11 cellular contexts compared by ENCODE assay signal in genomic region chr2:43538034-43538670, GRCh38. TPM values are rescaled to one million over a fixed set of nuclear protein-coding genes. Genes with fewer than 3 reads are reported as not detected.
DNase-seq lines count a peak whose midpoint lies in the region; ATAC-seq and TF ChIP-seq lines count a peak whose summit lies in the region.
"Had no signal": no experiment of that assay in that cellular context is flagged by ENCODE, and none has a peak within 500 bp of the region (broad histone marks: within the 10 kb centered on the region; RNA-seq: fewer than 3 reads in every experiment).

No MANE protein-coding gene starts in this region.

- TF ChIP-seq POLR2A in transverse colon (IDR thresholded peaks at IDR 0.05) = no peak

- peaks cover 0 to 27% (median 12%) of the 10 kb centered on the region in 4 donors for H3K4me1 ChIP-seq in transverse colon

- intact Hi-C loops in activated CD4-positive, alpha-beta T cell treated with anti-CD3 and anti-CD28 coated beads, Interleukin-2, amount 10 ng/mL, durations not matched to agents 24 days and 14 days (cut with micrococcal nuclease) = no loop called here
- intact Hi-C loops in transverse colon (cut with DNase I; ENCODE audit: low total_unique reads) = loop anchor here (5.0 kb wide), 1 partner anchor 591 kb away; no protein-coding TSS in a partner anchor

- 83 to 94% methylated on average over 1 of the region's 1 CpG for WGBS in transverse colon (ENCODE audit: low coverage in 1 of 2), 2 donors

- no peak for TF ChIP-seq CTCF in choroid plexus epithelial cell (conservative IDR thresholded peaks at IDR 0.05; ENCODE audit: low read depth, low read length)
- TF ChIP-seq CTCF in transverse colon (IDR thresholded peaks at IDR 0.05) = no peak

- H3K4me3 ChIP-seq in choroid plexus epithelial cell (ENCODE audit: low read depth, low read length) (no peak overlapping the region), transverse colon (no peak overlapping the region)

- H3K27me3 ChIP-seq in transverse colon = no peaks in the 10 kb centered on the region

- no peaks in the 10 kb centered on the region for H3K9me3 Mint-ChIP-seq in activated CD4-positive, alpha-beta T cell treated with anti-CD3 and anti-CD28 coated beads, Interleukin-2, amount 10 ng/mL, durations not matched to agents 24 days and 14 days
- H3K9me3 Mint-ChIP-seq in naive thymus-derived CD8-positive, alpha-beta T cell = no peaks in the 10 kb centered on the region
- H3K9me3 Mint-ChIP-seq: activated naive CD8-positive, alpha-beta T cell treated with anti-CD3 and anti-CD28 coated beads for 36 hours had no signal

- H3K4me1 Mint-ChIP-seq in activated CD4-positive, alpha-beta T cell treated with anti-CD3 and anti-CD28 coated beads, Interleukin-2, amount 10 ng/mL, durations not matched to agents 24 days and 14 days = peaks cover 12% of the 10 kb centered on the region
- peaks cover 6 to 27% (median 15%) of the 10 kb centered on the region in 4 donors for H3K4me1 Mint-ChIP-seq in naive thymus-derived CD8-positive, alpha-beta T cell

- peaks cover 32% of the 10 kb centered on the region for H3K36me3 Mint-ChIP-seq in activated CD4-positive, alpha-beta T cell treated with anti-CD3 and anti-CD28 coated beads, Interleukin-2, amount 10 ng/mL, durations not matched to agents 24 days and 14 days (ENCODE audit: low read depth)
- H3K36me3 Mint-ChIP-seq in naive thymus-derived CD8-positive, alpha-beta T cell = peaks cover 5 to 68% (median 27%) of the 10 kb centered on the region in 3 donors

- no peak for ATAC-seq in naive thymus-derived CD8-positive, alpha-beta T cell
- ATAC-seq in HG03196 (IDR thresholded peaks at IDR 0.05; ENCODE audit: unreplicated experiment) = no peak

- no peak for TF ChIP-seq EP300 in transverse colon (IDR thresholded peaks at IDR 0.05; ENCODE audit: low read depth)

- in situ Hi-C loops in transverse colon (cut with MboI; ENCODE audit: low pct_ligation_motif_present in 1 of 4, low pct_unique_long_range_greater_than_20kb in 1 of 4, low sequenced_read_pairs in 3 of 4) = no loop called here

- H3K27ac Mint-ChIP-seq in activated CD4-positive, alpha-beta T cell treated with anti-CD3 and anti-CD28 coated beads, Interleukin-2, amount 10 ng/mL, durations not matched to agents 24 days and 14 days = peak overlapping the region; percentile 25
- peak overlapping the region in 7 of 10 donors; percentile 14 to 76 (median 53) for H3K27ac Mint-ChIP-seq in naive thymus-derived CD8-positive, alpha-beta T cell
- H3K27ac Mint-ChIP-seq: activated naive CD8-positive, alpha-beta T cell treated with anti-CD3 and anti-CD28 coated beads for 36 hours had no signal

- H3K27me3 Mint-ChIP-seq in activated CD4-positive, alpha-beta T cell treated with anti-CD3 and anti-CD28 coated beads, Interleukin-2, amount 10 ng/mL, durations not matched to agents 24 days and 14 days = no peaks in the 10 kb centered on the region
- no peaks in the 10 kb centered on the region for H3K27me3 Mint-ChIP-seq in naive thymus-derived CD8-positive, alpha-beta T cell
- H3K27me3 Mint-ChIP-seq: activated naive CD8-positive, alpha-beta T cell treated with anti-CD3 and anti-CD28 coated beads for 36 hours had no signal

- no peaks in the 10 kb centered on the region for H3K36me3 ChIP-seq in transverse colon

- H3K9me3 ChIP-seq in transverse colon = no peaks in the 10 kb centered on the region

- H3K27ac ChIP-seq in transverse colon = peak overlapping the region; percentile 57 to 75 (median 70)

- no peak for DNase-seq in activated CD4-positive, alpha-beta T cell treated with anti-CD3 and anti-CD28 coated beads, Interleukin-2, amount 10 ng/mL, durations not matched to agents 24 days and 14 days
- no peak for DNase-seq in activated CD4-positive, alpha-beta T cell treated with anti-CD3 and anti-CD28 coated beads, Interleukin-2, amount 50 U/mL, for 48 hours
- DNase-seq in choroid plexus epithelial cell (ENCODE audit: low read depth) = peak; percentile 18
- no peak for DNase-seq in naive thymus-derived CD8-positive, alpha-beta T cell
- no peak for DNase-seq in transverse colon
- DNase-seq in central memory CD4-positive, alpha-beta T cell = no peak
- no peak for DNase-seq in cerebellar nuclear complex (lab: John Stamatoyannopoulos, UW)
- DNase-seq: 8988T; activated naive CD8-positive, alpha-beta T cell treated with anti-CD3 and anti-CD28 coated beads for 36 hours; NCI-H1694 treated with DMSO at 0.1 percent for 48 hours had no signal

- POLR2A ChIA-PET in naive thymus-derived CD8-positive, alpha-beta T cell (lab: Charles Lee) = interaction anchor here (0.7 kb wide), 1 partner anchor 32 kb away, joined by 3 read pairs; no protein-coding TSS in a partner anchor

- no peak overlapping the region for H3K4me3 Mint-ChIP-seq in activated CD4-positive, alpha-beta T cell treated with anti-CD3 and anti-CD28 coated beads, Interleukin-2, amount 10 ng/mL, durations not matched to agents 24 days and 14 days
- peak overlapping the region in 1 of 10 donors; percentile 26 for H3K4me3 Mint-ChIP-seq in naive thymus-derived CD8-positive, alpha-beta T cell
- H3K4me3 Mint-ChIP-seq: activated naive CD8-positive, alpha-beta T cell treated with anti-CD3 and anti-CD28 coated beads for 36 hours had no signal

RNA-seq across cellular contexts. Expression of gene THADA, which starts 57.7 kb away (rescaled TPM):
- 41.6 and 55.4 TPM in 2 replicates for total RNA-seq in activated CD4-positive, alpha-beta T cell treated with anti-CD3 and anti-CD28 coated beads, Interleukin-2, amount 10 ng/mL, durations not matched to agents 24 days and 14 days
- 10 to 100 TPM; 36.4 to 40.3 TPM for total RNA-seq in naive thymus-derived CD8-positive, alpha-beta T cell
- polyA plus RNA-seq in naive thymus-derived CD8-positive, alpha-beta T cell = 10 to 100 TPM in 1 of 3 donors, 1 to 10 TPM in 2; 9.2 to 15.5 (median 9.8) TPM
- total RNA-seq in transverse colon = 10 to 100 TPM; 21.7 to 78.6 (median 28.1) TPM
